Comparison of ENCODE assay signal across 15 cellular contexts in the genomic region with DNA sequence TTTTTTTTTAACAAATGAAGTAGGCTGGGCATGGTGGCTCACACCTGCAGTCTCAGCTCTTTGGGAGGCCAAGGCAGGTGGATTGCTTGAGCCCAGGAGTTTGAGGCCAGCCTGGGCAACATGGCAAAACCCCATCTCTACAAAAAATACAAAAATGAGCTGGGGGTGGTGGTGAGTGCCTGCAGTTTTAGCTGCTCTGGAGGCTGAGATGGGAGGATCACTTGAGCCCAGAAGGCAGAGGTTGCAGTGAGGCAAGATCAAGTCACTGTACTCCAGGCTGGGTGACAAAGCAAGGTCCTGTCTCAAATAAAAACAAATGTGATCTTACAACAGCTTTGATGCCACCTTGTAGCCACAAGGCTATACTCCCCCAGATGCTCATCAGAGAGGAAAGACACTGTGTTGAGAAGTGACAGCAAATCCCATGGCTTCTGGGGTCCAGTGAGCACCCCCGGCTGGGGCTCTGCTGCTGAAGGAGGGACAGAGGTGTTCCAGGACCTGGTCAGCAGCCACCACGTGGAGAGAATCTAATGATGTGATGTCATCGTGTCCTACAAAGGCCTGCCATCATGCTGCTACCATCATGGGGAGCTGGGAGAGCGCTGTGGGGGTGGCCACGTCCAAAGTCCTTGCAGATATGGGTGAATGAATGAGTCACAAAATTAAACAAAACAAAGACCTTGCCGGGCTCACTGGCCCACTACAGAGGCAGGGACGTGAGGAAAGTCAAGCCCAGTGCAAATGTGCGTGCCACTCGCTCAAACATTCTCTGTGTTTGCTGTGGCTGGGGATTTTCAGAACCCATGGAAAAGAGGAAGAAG.
DNase-seq lines count a peak whose midpoint lies in the region; ATAC-seq and TF ChIP-seq lines count a peak whose summit lies in the region.
"Had no signal": no experiment of that assay in that cellular context is flagged by ENCODE, and none has a peak within 500 bp of the region (broad histone marks: within the 10 kb centered on the region; RNA-seq: fewer than 3 reads in every experiment).

No MANE protein-coding gene starts in this region.

- H3K9me3 ChIP-seq in Caco-2: no peaks in the 10 kb centered on the region
- H3K9me3 ChIP-seq: thoracic aorta had no signal

- H3K4me1 ChIP-seq in Caco-2: peaks cover 38% of the 10 kb centered on the region

- peaks cover 2% of the 10 kb centered on the region for H3K36me3 ChIP-seq in Caco-2 (ENCODE audit: control insufficient read depth, insufficient read depth, low read length)

- peaks cover 51% of the 10 kb centered on the region for H3K36me3 Mint-ChIP-seq in Caco-2 (ENCODE audit: insufficient read depth, unreplicated experiment)
- H3K36me3 Mint-ChIP-seq in dendritic cell treated with granulocyte-macrophage colony-stimulating factor and Interleukin-4, amounts not matched to agents 40 ng/mL and 50 ng/mL, for 4 days (ENCODE audit: low read depth): peaks cover 100% of the 10 kb centered on the region
- peaks cover 10% of the 10 kb centered on the region for H3K36me3 Mint-ChIP-seq in nephron progenitor cell (ENCODE audit: low read depth)

- CTCF ChIA-PET in Caco-2 (lab: Charles Lee): interaction anchor here (1.0 to 1.3 kb wide), 3 partner anchors 61 to 139 kb away, joined by 3 to 4 read pairs (median 3); a partner anchor contains a TSS

- H3K4me1 Mint-ChIP-seq in Caco-2 (ENCODE audit: low read depth, unreplicated experiment) (peaks cover 31% of the 10 kb centered on the region), nephron progenitor cell (peaks cover 43% of the 10 kb centered on the region)
- peaks cover 92% of the 10 kb centered on the region for H3K4me1 Mint-ChIP-seq in dendritic cell treated with granulocyte-macrophage colony-stimulating factor and Interleukin-4, amounts not matched to agents 40 ng/mL and 50 ng/mL, for 4 days (ENCODE audit: low read depth)

- H3K27ac Mint-ChIP-seq in Caco-2 (ENCODE audit: unreplicated experiment) (peak overlapping the region; percentile 50), nephron progenitor cell (peak overlapping the region; percentile 56)
- peak overlapping the region; percentile 62 for H3K27ac Mint-ChIP-seq in dendritic cell treated with granulocyte-macrophage colony-stimulating factor and Interleukin-4, amounts not matched to agents 40 ng/mL and 50 ng/mL, for 4 days

- no peaks in the 10 kb centered on the region for H3K27me3 ChIP-seq in Caco-2 (replicated peaks; ENCODE audit: control insufficient read depth, insufficient read depth, low read length)

- no peak for ATAC-seq in GM21526 (IDR thresholded peaks at IDR 0.05; ENCODE audit: low FRiP score, unreplicated experiment)

- H3K27me3 Mint-ChIP-seq in Caco-2 (ENCODE audit: insufficient read depth, unreplicated experiment) (no peaks in the 10 kb centered on the region), nephron progenitor cell (ENCODE audit: low read depth, poor library complexity) (peaks cover 3% of the 10 kb centered on the region)
- H3K27me3 Mint-ChIP-seq in dendritic cell treated with granulocyte-macrophage colony-stimulating factor and Interleukin-4, amounts not matched to agents 40 ng/mL and 50 ng/mL, for 4 days: no peaks in the 10 kb centered on the region
- H3K27me3 Mint-ChIP-seq: brain, progenitor cell of endocrine pancreas had no signal

- POLR2A ChIA-PET in Caco-2 (lab: Charles Lee): interaction anchor here (0.6 kb wide), 1 partner anchor 19 kb away, joined by 3 read pairs; no protein-coding TSS in a partner anchor

- H3K4me3 ChIP-seq in Caco-2 (ENCODE audit: low read depth, low read length): no peak overlapping the region
- H3K4me3 ChIP-seq: thoracic aorta had no signal

- H3K9me3 Mint-ChIP-seq in Caco-2 (ENCODE audit: unreplicated experiment) (no peaks in the 10 kb centered on the region), nephron progenitor cell (no peaks in the 10 kb centered on the region)
- H3K9me3 Mint-ChIP-seq in dendritic cell treated with granulocyte-macrophage colony-stimulating factor and Interleukin-4, amounts not matched to agents 40 ng/mL and 50 ng/mL, for 4 days: no peaks in the 10 kb centered on the region
- H3K9me3 Mint-ChIP-seq: brain had no signal

- intact Hi-C loops in Caco-2 (cut with micrococcal nuclease; ENCODE audit: unreplicated experiment): loop anchor here (5.0 kb wide), 1 partner anchor 131 kb away; no protein-coding TSS in a partner anchor
- intact Hi-C loops in dendritic cell treated with granulocyte-macrophage colony-stimulating factor and Interleukin-4, amounts not matched to agents 40 ng/mL and 50 ng/mL, for 4 days (cut with micrococcal nuclease): no loop called here

- H3K4me3 Mint-ChIP-seq in Caco-2 (ENCODE audit: unreplicated experiment): peak overlapping the region; percentile 18
- no peak overlapping the region for H3K4me3 Mint-ChIP-seq in dendritic cell treated with granulocyte-macrophage colony-stimulating factor and Interleukin-4, amounts not matched to agents 40 ng/mL and 50 ng/mL, for 4 days
- H3K4me3 Mint-ChIP-seq in nephron progenitor cell: no peak overlapping the region
- H3K4me3 Mint-ChIP-seq: brain had no signal

- TF ChIP-seq CTCF in Caco-2 (IDR thresholded peaks at IDR 0.05; ENCODE audit: insufficient read depth in 1 of 2, low read depth in 1 of 2, low read length in 1 of 2, severe bottlenecking in 1 of 2, unreplicated experiment in 1 of 2): no peak
- no peak for TF ChIP-seq CTCF in nephron progenitor cell (IDR thresholded peaks at IDR 0.05)

- DNase-seq in Caco-2 (peak; percentile 76 to 87), HuH-7.5 (ENCODE audit: low spot score) (peak; percentile 80), nephron progenitor cell (no peak), KG1 (lab: John Stamatoyannopoulos, UW) (no peak), NCI-H1105 treated with DMSO at 0.1 percent for 48 hours (lab: John Stamatoyannopoulos, UW) (no peak)
- DNase-seq: effector CD4-positive, alpha-beta T cell; GDM1; NCI-H1105; NCI-H2171 treated with DMSO at 0.1 percent for 48 hours; stimulated activated CD4-positive, alpha-beta T cell treated with anti-CD3 and anti-CD28 coated beads, Interleukin-15, amount 100 ng/mL, for 24 hours had no signal

- no TSS peak for BruUV-seq in Caco-2 (replicated peaks; lab: Mats Ljungman, UMichigan)

Comparison
In these comparisons a context has a peak if more than half of its experiments do, and no peak if none do; other contexts are left out.
1. DNase-seq: peak in Caco-2 (2 of 2) and HuH-7.5 (single experiment); none in nephron progenitor cell (single experiment), KG1 (single experiment) and NCI-H1105 treated with DMSO at 0.1 percent for 48 hours (single experiment).
2. Peak in every context shown above with its lines, with median percentiles within 50 percentile points of each other: H3K27ac Mint-ChIP-seq.